19 cellular contexts compared by ENCODE assay signal in the genomic region with DNA sequence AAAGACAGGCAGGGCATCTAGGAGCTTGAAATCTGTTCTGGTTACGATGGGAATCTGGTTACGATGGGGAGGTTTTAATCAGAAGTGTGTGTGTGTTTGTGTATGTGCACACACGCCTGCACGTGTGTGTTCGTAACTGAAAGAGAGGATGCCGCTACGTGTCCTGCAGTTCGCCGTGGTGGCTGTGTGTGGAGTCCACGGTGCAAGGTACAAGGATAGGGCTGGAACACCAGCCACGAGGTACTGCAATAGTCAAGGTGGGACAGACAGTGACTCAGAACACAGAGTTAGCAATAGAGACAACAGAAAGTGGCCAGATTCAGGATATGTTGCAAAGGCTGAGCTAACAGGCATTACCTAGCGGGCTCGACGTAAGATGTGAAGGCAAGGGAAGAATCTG. TPM values are rescaled to one million over a fixed set of nuclear protein-coding genes. Genes with fewer than 3 reads are reported as not detected.
DNase-seq lines count a peak whose midpoint lies in the region; ATAC-seq and TF ChIP-seq lines count a peak whose summit lies in the region.
"Had no signal": no experiment of that assay in that cellular context is flagged by ENCODE, and none has a peak within 500 bp of the region (broad histone marks: within the 10 kb centered on the region; RNA-seq: fewer than 3 reads in every experiment).

No MANE protein-coding gene starts in this region.

- intact Hi-C loops in natural killer cell (cut with micrococcal nuclease) (no loop called here), lower lobe of right lung (cut with DNase I) (no loop called here), left colon (cut with DNase I, micrococcal nuclease) (no loop called here)

- no peaks in the 10 kb centered on the region for H3K27me3 Mint-ChIP-seq in activated naive CD4-positive, alpha-beta T cell treated with anti-CD3 and anti-CD28 coated beads, Interleukin-2, amount 10 ng/mL, durations not matched to agents 7 days and 5 days
- H3K27me3 Mint-ChIP-seq in natural killer cell treated with Interleukin-12 subunit alpha and Interleukin-12 subunit beta and Interleukin-15 and Interleukin-18, amount 100 ng/mL, for 72 hours, result no peaks in the 10 kb centered on the region
- no peaks in the 10 kb centered on the region for H3K27me3 Mint-ChIP-seq in natural killer cell (ENCODE audit: low read depth in 2 of 2)
- H3K27me3 Mint-ChIP-seq: B cell; CD4-positive, alpha-beta T cell had no signal

- H3K36me3 ChIP-seq in lower lobe of right lung, result no peaks in the 10 kb centered on the region
- H3K36me3 ChIP-seq: BLaER1 treated with 17β-estradiol and CSF1 and Interleukin-3, amounts not matched to agents 10 nM and 100 nM had no signal

- CTCF ChIA-PET in activated naive CD4-positive, alpha-beta T cell treated with anti-CD3 and anti-CD28 coated beads, Interleukin-2, amount 10 ng/mL, durations not matched to agents 7 days and 5 days (lab: Charles Lee), result no interaction called here

- no peak for TF ChIP-seq CTCF in natural killer cell (IDR thresholded peaks at IDR 0.05)
- TF ChIP-seq CTCF in lower lobe of right lung (IDR thresholded peaks at IDR 0.05), result no peak

- no peaks in the 10 kb centered on the region for H3K4me1 Mint-ChIP-seq in activated naive CD4-positive, alpha-beta T cell treated with anti-CD3 and anti-CD28 coated beads, Interleukin-2, amount 10 ng/mL, durations not matched to agents 7 days and 5 days
- no peaks in the 10 kb centered on the region for H3K4me1 Mint-ChIP-seq in natural killer cell treated with Interleukin-12 subunit alpha and Interleukin-12 subunit beta and Interleukin-15 and Interleukin-18, amount 100 ng/mL, for 72 hours (ENCODE audit: low read depth in 2 of 2)
- H3K4me1 Mint-ChIP-seq in natural killer cell, result no peaks in the 10 kb centered on the region

- peak overlapping the region; percentile 66 for H3K27ac Mint-ChIP-seq in activated naive CD4-positive, alpha-beta T cell treated with anti-CD3 and anti-CD28 coated beads, Interleukin-2, amount 10 ng/mL, durations not matched to agents 7 days and 5 days
- no peak overlapping the region for H3K27ac Mint-ChIP-seq in natural killer cell treated with Interleukin-12 subunit alpha and Interleukin-12 subunit beta and Interleukin-15 and Interleukin-18, amount 100 ng/mL, for 72 hours
- no peak overlapping the region for H3K27ac Mint-ChIP-seq in natural killer cell
- H3K27ac Mint-ChIP-seq: B cell; CD4-positive, alpha-beta T cell; CD8-positive, alpha-beta T cell had no signal

- no peak overlapping the region for H3K4me3 Mint-ChIP-seq in activated naive CD4-positive, alpha-beta T cell treated with anti-CD3 and anti-CD28 coated beads, Interleukin-2, amount 10 ng/mL, durations not matched to agents 7 days and 5 days
- H3K4me3 Mint-ChIP-seq in natural killer cell treated with Interleukin-12 subunit alpha and Interleukin-12 subunit beta and Interleukin-15 and Interleukin-18, amount 100 ng/mL, for 72 hours, result no peak overlapping the region
- H3K4me3 Mint-ChIP-seq in natural killer cell, result no peak overlapping the region
- H3K4me3 Mint-ChIP-seq: B cell; CD4-positive, alpha-beta T cell; CD8-positive, alpha-beta T cell had no signal

- ATAC-seq in natural killer cell treated with Interleukin-12 subunit alpha and Interleukin-12 subunit beta and Interleukin-15 and Interleukin-18, amount 100 ng/mL, for 72 hours, result no peak
- ATAC-seq in natural killer cell (no peak), lower lobe of right lung (no peak), left colon (no peak)
- ATAC-seq: A549; CD8-positive, alpha-beta T cell had no signal

- no peaks in the 10 kb centered on the region for H3K27me3 ChIP-seq in lower lobe of right lung (ENCODE audit: low read depth)
- H3K27me3 ChIP-seq: BLaER1 treated with 17β-estradiol and CSF1 and Interleukin-3, amounts not matched to agents 10 nM and 100 nM had no signal

- DNase-seq in activated naive CD4-positive, alpha-beta T cell treated with anti-CD3 and anti-CD28 coated beads, Interleukin-2, amount 10 ng/mL, durations not matched to agents 7 days and 5 days, result no peak
- DNase-seq in activated naive CD4-positive, alpha-beta T cell treated with anti-CD3 and anti-CD28 coated beads, Interleukin-2, amount 50 U/mL, for 16 hours, result no peak
- peak; percentile 20 for DNase-seq in natural killer cell treated with Interleukin-12 subunit alpha and Interleukin-12 subunit beta and Interleukin-15 and Interleukin-18, amount 100 ng/mL, for 72 hours (ENCODE audit: low spot score)
- DNase-seq in natural killer cell (no peak), lower lobe of right lung (peak; percentile 15), left colon (no peak), NCI-H2081 (lab: John Stamatoyannopoulos, UW) (no peak)
- DNase-seq: AML-193; Caco-2; Calu3; CD4-positive, alpha-beta T cell; CD8-positive, alpha-beta T cell; DMS79 treated with DMSO at 0.1 percent for 48 hours; GF-D8 had no signal

- no peaks in the 10 kb centered on the region for H3K4me1 ChIP-seq in lower lobe of right lung
- H3K4me1 ChIP-seq: A549, Caco-2 had no signal

- H3K36me3 Mint-ChIP-seq in activated naive CD4-positive, alpha-beta T cell treated with anti-CD3 and anti-CD28 coated beads, Interleukin-2, amount 10 ng/mL, durations not matched to agents 7 days and 5 days, result peaks cover 86% of the 10 kb centered on the region
- no peaks in the 10 kb centered on the region for H3K36me3 Mint-ChIP-seq in natural killer cell treated with Interleukin-12 subunit alpha and Interleukin-12 subunit beta and Interleukin-15 and Interleukin-18, amount 100 ng/mL, for 72 hours
- no peaks in the 10 kb centered on the region for H3K36me3 Mint-ChIP-seq in natural killer cell

- no peaks in the 10 kb centered on the region for H3K9me3 Mint-ChIP-seq in activated naive CD4-positive, alpha-beta T cell treated with anti-CD3 and anti-CD28 coated beads, Interleukin-2, amount 10 ng/mL, durations not matched to agents 7 days and 5 days
- no peaks in the 10 kb centered on the region for H3K9me3 Mint-ChIP-seq in natural killer cell treated with Interleukin-12 subunit alpha and Interleukin-12 subunit beta and Interleukin-15 and Interleukin-18, amount 100 ng/mL, for 72 hours
- H3K9me3 Mint-ChIP-seq in natural killer cell, result no peaks in the 10 kb centered on the region
- H3K9me3 Mint-ChIP-seq: CD4-positive, alpha-beta T cell; CD8-positive, alpha-beta T cell had no signal

- no peaks in the 10 kb centered on the region for H3K9me3 ChIP-seq in lower lobe of right lung
- H3K9me3 ChIP-seq: A549; BLaER1 treated with 17β-estradiol and CSF1 and Interleukin-3, amounts not matched to agents 10 nM and 100 nM; Caco-2 had no signal

- no peak overlapping the region for H3K27ac ChIP-seq in lower lobe of right lung
- H3K27ac ChIP-seq: 22Rv1; A549; BLaER1 treated with 17β-estradiol and CSF1 and Interleukin-3, amounts not matched to agents 10 nM and 100 nM; C4-2B had no signal

- H3K4me3 ChIP-seq in lower lobe of right lung, result no peak overlapping the region
- H3K4me3 ChIP-seq: A549; BLaER1 treated with 17β-estradiol and CSF1 and Interleukin-3, amounts not matched to agents 10 nM and 100 nM had no signal

RNA-seq across cellular contexts. Expression of gene IGSF9B, which starts 46.7 kb away (rescaled TPM):
- 1 to 10 TPM; 1.8 to 9.1 TPM for total RNA-seq in natural killer cell treated with Interleukin-12 subunit alpha and Interleukin-12 subunit beta and Interleukin-15 and Interleukin-18, amount 100 ng/mL, for 72 hours
- 1 to 10 TPM; 2.2 to 6.1 (median 4.3) TPM for total RNA-seq in natural killer cell
- total RNA-seq in lower lobe of right lung, result 5.5 TPM
- total RNA-seq in left colon, result 1 to 10 TPM; 2.3 to 4.4 TPM

Comparison
In these comparisons a context has a peak if more than half of its experiments do, and no peak if none do; other contexts are left out.
1. DNase-seq: peak in natural killer cell treated with Interleukin-12 subunit alpha and Interleukin-12 subunit beta and Interleukin-15 and Interleukin-18, amount 100 ng/mL, for 72 hours (single experiment) and lower lobe of right lung (single experiment); none in activated naive CD4-positive, alpha-beta T cell treated with anti-CD3 and anti-CD28 coated beads, Interleukin-2, amount 10 ng/mL, durations not matched to agents 7 days and 5 days (single experiment), activated naive CD4-positive, alpha-beta T cell treated with anti-CD3 and anti-CD28 coated beads, Interleukin-2, amount 50 U/mL, for 16 hours (single experiment), natural killer cell (single experiment), left colon (0 of 2) and NCI-H2081 (0 of 2).